9 cellular contexts compared by ENCODE assay signal in the genomic region with DNA sequence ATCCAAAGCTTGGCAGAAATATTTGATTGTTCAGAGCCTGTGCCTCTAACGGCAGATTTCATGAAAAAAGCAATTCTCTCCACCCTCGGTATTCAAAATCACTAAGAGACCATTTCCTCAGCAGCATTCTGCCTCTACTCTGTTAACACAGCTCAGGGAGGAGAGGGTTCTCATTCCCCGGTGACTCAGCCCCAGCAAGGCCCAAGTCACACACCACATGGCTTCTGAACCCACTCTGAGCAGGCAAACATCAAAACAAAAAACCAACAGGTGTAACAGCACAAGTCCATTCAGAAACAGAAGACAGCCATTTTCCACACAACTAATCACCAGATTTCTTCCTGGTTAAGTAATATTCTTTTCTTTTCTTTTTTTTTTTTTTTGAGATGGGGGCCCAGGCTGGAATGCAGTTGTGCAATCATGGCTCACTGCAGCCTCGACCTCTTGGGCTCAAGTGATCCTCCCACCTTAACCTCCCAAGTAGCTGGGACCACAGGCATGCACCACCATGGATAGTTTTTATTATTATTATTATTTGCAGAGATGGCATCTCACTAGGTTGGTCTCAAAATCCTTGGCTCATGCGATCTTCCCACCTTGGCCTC. TPM values are rescaled to one million over a fixed set of nuclear protein-coding genes. Genes with fewer than 3 reads are reported as not detected.
DNase-seq lines count a peak whose midpoint lies in the region; ATAC-seq, FAIRE-seq and TF ChIP-seq lines count a peak whose summit lies in the region.
"Had no signal": no experiment of that assay in that cellular context is flagged by ENCODE, and none has a peak within 500 bp of the region (broad histone marks: within the 10 kb centered on the region; RNA-seq: fewer than 3 reads in every experiment).

No MANE protein-coding gene starts in this region.

- peak overlapping the region; percentile 28 for H3K27ac Mint-ChIP-seq in CD4-positive, alpha-beta T cell
- peak overlapping the region; percentile 76 for H3K27ac Mint-ChIP-seq in activated T-helper 17 cell treated with anti-CD3 and anti-CD28 coated beads, Interleukin-2, amount 50 U/mL, for 72 hours
- no peak overlapping the region for H3K27ac Mint-ChIP-seq in osteocyte (ENCODE audit: unreplicated experiment)

- no peak overlapping the region for H3K4me3 ChIP-seq in lower lobe of right lung
- no peak overlapping the region for H3K4me3 ChIP-seq in ovary

- H3K36me3 Mint-ChIP-seq in CD4-positive, alpha-beta T cell (ENCODE audit: low read depth), result no peaks in the 10 kb centered on the region
- H3K36me3 Mint-ChIP-seq in activated T-helper 17 cell treated with anti-CD3 and anti-CD28 coated beads, Interleukin-2, amount 50 U/mL, for 72 hours (ENCODE audit: low read depth), result peaks cover 4% of the 10 kb centered on the region
- H3K36me3 Mint-ChIP-seq in osteocyte (ENCODE audit: unreplicated experiment), result no peaks in the 10 kb centered on the region

- intact Hi-C loops in CD4-positive, alpha-beta T cell (cut with DNase I, micrococcal nuclease), result loop anchor here in 1 of 2 experiments (1.0 kb wide), 1 partner anchor 21 kb away; no protein-coding TSS in a partner anchor
- intact Hi-C loops in lower lobe of right lung (cut with DNase I) (no loop called here), ovary (cut with DNase I) (no loop called here)

- no peak for FAIRE-seq in HTR-8/SVneo (lab: Jason Lieb, UNC)

- H3K9me3 Mint-ChIP-seq in CD4-positive, alpha-beta T cell, result no peaks in the 10 kb centered on the region
- H3K9me3 Mint-ChIP-seq in activated T-helper 17 cell treated with anti-CD3 and anti-CD28 coated beads, Interleukin-2, amount 50 U/mL, for 72 hours, result peaks cover 3% of the 10 kb centered on the region
- H3K9me3 Mint-ChIP-seq in osteocyte (ENCODE audit: unreplicated experiment), result no peaks in the 10 kb centered on the region

- H3K4me1 ChIP-seq in lower lobe of right lung, result peaks cover 59% of the 10 kb centered on the region
- H3K4me1 ChIP-seq in ovary (ENCODE audit: insufficient read depth), result no peaks in the 10 kb centered on the region

- peaks cover 77% of the 10 kb centered on the region for H3K4me1 Mint-ChIP-seq in CD4-positive, alpha-beta T cell (ENCODE audit: low read depth)
- peaks cover 31% of the 10 kb centered on the region for H3K4me1 Mint-ChIP-seq in activated T-helper 17 cell treated with anti-CD3 and anti-CD28 coated beads, Interleukin-2, amount 50 U/mL, for 72 hours
- peaks cover 1% of the 10 kb centered on the region for H3K4me1 Mint-ChIP-seq in osteocyte (ENCODE audit: unreplicated experiment)

- peak; percentile 49 for ATAC-seq in CD4-positive, alpha-beta T cell (ENCODE audit: poor library complexity)
- peak; percentile 49 for ATAC-seq in activated T-helper 17 cell treated with anti-CD3 and anti-CD28 coated beads, Interleukin-2, amount 50 U/mL, for 72 hours (replicated peaks)
- ATAC-seq in lower lobe of right lung (peak in 1 of 2 donors; percentile 30), GM19397 (IDR thresholded peaks at IDR 0.05; ENCODE audit: unreplicated experiment) (no peak)

- H3K4me3 Mint-ChIP-seq in CD4-positive, alpha-beta T cell, result peak overlapping the region; percentile 21
- H3K4me3 Mint-ChIP-seq in activated T-helper 17 cell treated with anti-CD3 and anti-CD28 coated beads, Interleukin-2, amount 50 U/mL, for 72 hours, result peak overlapping the region; percentile 57
- H3K4me3 Mint-ChIP-seq in osteocyte (ENCODE audit: unreplicated experiment), result no peak overlapping the region

- H3K36me3 ChIP-seq in lower lobe of right lung (no peaks in the 10 kb centered on the region), ovary (no peaks in the 10 kb centered on the region)

- H3K27me3 ChIP-seq in CD4-positive, alpha-beta T cell (ENCODE audit: control insufficient read depth, insufficient read depth, low read length), result no peaks in the 10 kb centered on the region
- H3K27me3 ChIP-seq in lower lobe of right lung (ENCODE audit: low read depth) (no peaks in the 10 kb centered on the region), ovary (no peaks in the 10 kb centered on the region)

- no peak for TF ChIP-seq CTCF in CD4-positive, alpha-beta T cell (IDR thresholded peaks at IDR 0.05)
- no peak for TF ChIP-seq CTCF in lower lobe of right lung (IDR thresholded peaks at IDR 0.05)
- no peak for TF ChIP-seq CTCF in ovary (IDR thresholded peaks at IDR 0.05)
- TF ChIP-seq CTCF in osteocyte (IDR thresholded peaks at IDR 0.05), result no peak

- 60 to 75% (median 66%) methylated on average over 5 of the region's 5 CpGs for WGBS in ovary, 3 donors

- POLR2A ChIA-PET in CD4-positive, alpha-beta T cell (lab: Charles Lee), result interaction anchor here (0.7 kb wide), 1 partner anchor 13 kb away, joined by 3 read pairs; no protein-coding TSS in a partner anchor

- DNase-seq in CD4-positive, alpha-beta T cell, result peak in 1 of 10 experiments; percentile 15
- DNase-seq in HTR-8/SVneo (ENCODE audit: insufficient read length, low spot score) (peak; percentile 26), lower lobe of right lung (no peak), globus pallidus (ENCODE audit: low spot score) (no peak), ovary (no peak), osteocyte (ENCODE audit: extremely low spot score, unreplicated experiment) (no peak)
- DNase-seq: OCI-M1 had no signal

- TF ChIP-seq EP300 in ovary (IDR thresholded peaks at IDR 0.05), result no peak

- CTCF ChIA-PET in CD4-positive, alpha-beta T cell (lab: Charles Lee), result no interaction called here

- TF ChIP-seq POLR2A in ovary (IDR thresholded peaks at IDR 0.05), result no peak

- no peaks in the 10 kb centered on the region for H3K9me3 ChIP-seq in CD4-positive, alpha-beta T cell (ENCODE audit: control insufficient read depth, low read length)
- H3K9me3 ChIP-seq in lower lobe of right lung (no peaks in the 10 kb centered on the region), ovary (no peaks in the 10 kb centered on the region)

- no peaks in the 10 kb centered on the region for H3K27me3 Mint-ChIP-seq in CD4-positive, alpha-beta T cell
- H3K27me3 Mint-ChIP-seq in activated T-helper 17 cell treated with anti-CD3 and anti-CD28 coated beads, Interleukin-2, amount 50 U/mL, for 72 hours, result no peaks in the 10 kb centered on the region
- H3K27me3 Mint-ChIP-seq in osteocyte (ENCODE audit: unreplicated experiment), result no peaks in the 10 kb centered on the region

- no peak overlapping the region for H3K27ac ChIP-seq in CD4-positive, alpha-beta T cell (ENCODE audit: low read depth, low read length)
- H3K27ac ChIP-seq in lower lobe of right lung (peak overlapping the region; percentile 3), ovary (no peak overlapping the region)

RNA-seq across cellular contexts. Expression of gene GFOD1, which starts 55.4 kb away (rescaled TPM):
- 1 to 10 TPM; 1.3 to 2.0 TPM for total RNA-seq in CD4-positive, alpha-beta T cell
- total RNA-seq in activated T-helper 17 cell treated with anti-CD3 and anti-CD28 coated beads, Interleukin-2, amount 50 U/mL, for 72 hours, result 1 to 10 TPM; 1.1 to 2.1 TPM
- total RNA-seq in lower lobe of right lung (20.2 TPM), ovary (1 to 10 TPM; 1.4 to 9.2 (median 3.7) TPM), osteocyte (0.65 and 0.89 TPM in 2 replicates)
- 1 to 10 TPM; 2.1 to 5.2 TPM for polyA plus RNA-seq in ovary
